In the genomic region with DNA sequence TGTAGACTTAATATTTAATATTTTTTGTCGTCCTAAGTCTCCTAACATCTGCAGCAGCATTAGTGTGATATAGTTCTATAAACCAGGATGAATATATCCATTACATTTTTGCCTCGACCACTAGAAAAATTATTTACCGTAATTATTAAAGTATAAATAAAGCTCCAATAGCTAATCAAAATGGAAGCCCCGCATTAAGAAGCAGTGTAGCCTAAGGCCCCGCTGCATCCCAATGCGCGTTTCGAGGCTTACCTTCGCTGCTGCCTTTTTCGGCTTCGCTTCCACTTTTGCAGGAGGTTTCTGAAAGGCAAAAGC, we compare ENCODE assay signal across 8 cellular contexts. TPM values are rescaled to one million over a fixed set of nuclear protein-coding genes. Genes with fewer than 3 reads are reported as not detected.
DNase-seq lines count a peak whose midpoint lies in the region; ATAC-seq and TF ChIP-seq lines count a peak whose summit lies in the region.

No MANE protein-coding gene starts in this region.

- peaks cover 35% of the 10 kb centered on the region for H3K36me3 Mint-ChIP-seq in HFFc6 (ENCODE audit: low read depth)
- H3K36me3 Mint-ChIP-seq in activated CD8-positive, alpha-beta T cell treated with anti-CD3 and anti-CD28 coated beads, Interleukin-2, amount 10 ng/mL, durations not matched to agents 7 days and 5 days (ENCODE audit: low read depth) = peaks cover 45% of the 10 kb centered on the region

- no peaks in the 10 kb centered on the region for H3K27me3 ChIP-seq in BE2C
- H3K27me3 ChIP-seq in iPS DF 6.9 (ENCODE audit: control insufficient read depth, insufficient read depth, low read length) = no peaks in the 10 kb centered on the region
- H3K27me3 ChIP-seq in stomach smooth muscle (ENCODE audit: control insufficient read depth in 1 of 2, insufficient read depth in 2 of 2, low read length in 2 of 2) = no peaks in the 10 kb centered on the region

- POLR2A ChIA-PET in activated CD8-positive, alpha-beta T cell treated with anti-CD3 and anti-CD28 coated beads, Interleukin-2, amount 10 ng/mL, durations not matched to agents 7 days and 5 days (lab: Charles Lee) = interaction anchor here (0.8 to 4.8 kb wide), 8 partner anchors 9 to 164 kb away, joined by 3 to 77 read pairs (median 6); a partner anchor contains a TSS

- H3K36me3 ChIP-seq in BE2C = peaks cover 51% of the 10 kb centered on the region
- H3K36me3 ChIP-seq in iPS DF 6.9 (ENCODE audit: control insufficient read depth, insufficient read depth, low read length) = peaks cover 12% of the 10 kb centered on the region; the same call in 1 of the 2 replicates
- H3K36me3 ChIP-seq in stomach smooth muscle (ENCODE audit: control insufficient read depth in 2 of 2, insufficient read depth in 2 of 2, low read length in 2 of 2) = peaks cover 3 to 8% of the 10 kb centered on the region in 2 donors

- no peaks in the 10 kb centered on the region for H3K9me3 ChIP-seq in BE2C
- H3K9me3 ChIP-seq in iPS DF 6.9 (ENCODE audit: control insufficient read depth, insufficient read depth, low read length) = no peaks in the 10 kb centered on the region
- no peaks in the 10 kb centered on the region for H3K9me3 ChIP-seq in stomach smooth muscle (ENCODE audit: control insufficient read depth in 2 of 2, low read length in 2 of 2)

- H3K9ac ChIP-seq in stomach smooth muscle (ENCODE audit: low read length in 2 of 2) = peak overlapping the region; percentile 77 to 92

- H3K27me3 Mint-ChIP-seq in HFFc6 (ENCODE audit: insufficient read depth) = peaks cover 7% of the 10 kb centered on the region
- H3K27me3 Mint-ChIP-seq in activated CD8-positive, alpha-beta T cell treated with anti-CD3 and anti-CD28 coated beads, Interleukin-2, amount 10 ng/mL, durations not matched to agents 7 days and 5 days (ENCODE audit: low read depth) = peaks cover 4% of the 10 kb centered on the region

- peak overlapping the region; percentile 86 for H3K27ac Mint-ChIP-seq in HFFc6
- peak overlapping the region; percentile 91 for H3K27ac Mint-ChIP-seq in activated CD8-positive, alpha-beta T cell treated with anti-CD3 and anti-CD28 coated beads, Interleukin-2, amount 10 ng/mL, durations not matched to agents 7 days and 5 days

- H3K27ac ChIP-seq in iPS DF 6.9 (ENCODE audit: low read length) (no peak overlapping the region), stomach smooth muscle (ENCODE audit: low read length) (peak overlapping the region; percentile 73)

- H3K9me3 Mint-ChIP-seq in HFFc6 = no peaks in the 10 kb centered on the region
- H3K9me3 Mint-ChIP-seq in activated CD8-positive, alpha-beta T cell treated with anti-CD3 and anti-CD28 coated beads, Interleukin-2, amount 10 ng/mL, durations not matched to agents 7 days and 5 days (ENCODE audit: insufficient read depth) = no peaks in the 10 kb centered on the region

- no CpG with 5 or more reads among the region's 11 CpGs for WGBS in iPS DF 6.9 (ENCODE audit: insufficient coverage, insufficient read length)

- peaks cover 34% of the 10 kb centered on the region for H3K4me1 Mint-ChIP-seq in HFFc6 (ENCODE audit: low read depth)
- peaks cover 39% of the 10 kb centered on the region for H3K4me1 Mint-ChIP-seq in activated CD8-positive, alpha-beta T cell treated with anti-CD3 and anti-CD28 coated beads, Interleukin-2, amount 10 ng/mL, durations not matched to agents 7 days and 5 days (ENCODE audit: low read depth)

- H3K4me1 ChIP-seq in BE2C = no peaks in the 10 kb centered on the region; the same call in 1 of the 2 replicates
- no peaks in the 10 kb centered on the region for H3K4me1 ChIP-seq in iPS DF 6.9 (ENCODE audit: control insufficient read depth, insufficient read depth, low read length)
- H3K4me1 ChIP-seq in stomach smooth muscle (ENCODE audit: control insufficient read depth, insufficient read depth, low read length) = peaks cover 11% of the 10 kb centered on the region

- no peak for DNase-seq in BE2C
- peak; percentile 5 for DNase-seq in HFFc6
- DNase-seq in activated CD8-positive, alpha-beta T cell treated with anti-CD3 and anti-CD28 coated beads, Interleukin-2, amount 10 ng/mL, durations not matched to agents 7 days and 5 days = no peak
- DNase-seq in iPS DF 6.9 (ENCODE audit: low read depth, low spot score) = no peak
- no peak for DNase-seq in middle frontal gyrus (ENCODE audit: extremely low spot score, low spot score)

- peak overlapping the region; percentile 94 for H3K4me3 Mint-ChIP-seq in HFFc6
- peak overlapping the region; percentile 89 for H3K4me3 Mint-ChIP-seq in activated CD8-positive, alpha-beta T cell treated with anti-CD3 and anti-CD28 coated beads, Interleukin-2, amount 10 ng/mL, durations not matched to agents 7 days and 5 days

- peak; percentile 1 for ATAC-seq in activated CD8-positive, alpha-beta T cell treated with anti-CD3 and anti-CD28 coated beads, Interleukin-2, amount 10 ng/mL, durations not matched to agents 7 days and 5 days
- ATAC-seq in GM21619 (IDR thresholded peaks at IDR 0.05; ENCODE audit: unreplicated experiment) (no peak), HG03342 (IDR thresholded peaks at IDR 0.05; ENCODE audit: unreplicated experiment) (no peak)

- TF ChIP-seq CTCF in BE2C (IDR thresholded peaks at IDR 0.05; ENCODE audit: low read depth, low read length) (no peak), HFFc6 (IDR thresholded peaks at IDR 0.05) (no peak)

- H3K4me3 ChIP-seq in BE2C (ENCODE audit: low read depth, low read length) (peak overlapping the region; percentile 97), iPS DF 6.9 (ENCODE audit: low read length) (peak overlapping the region; percentile 54; the same call in 1 of the 2 replicates), stomach smooth muscle (ENCODE audit: low read length in 2 of 2) (peak overlapping the region; percentile 75 to 84)

- CTCF ChIA-PET in activated CD8-positive, alpha-beta T cell treated with anti-CD3 and anti-CD28 coated beads, Interleukin-2, amount 10 ng/mL, durations not matched to agents 7 days and 5 days (lab: Charles Lee) = interaction anchor here (1.0 to 3.5 kb wide), 4 partner anchors 9 to 93 kb away, joined by 4 to 20 read pairs (median 4); no protein-coding TSS in a partner anchor

RNA-seq across cellular contexts. Expression of a gene that starts 0.9 kb away (rescaled TPM):
- 281 TPM for polyA plus RNA-seq in BE2C (2012; ENCODE audit: insufficient read depth, insufficient read length, low read depth)
- total RNA-seq in HFFc6 (2021; fragmentation: NEBNext Ultra II Directional; extraction: Animal tissue kit (Norgen Biotek cat#: 25700)) = 100 to 1,000 TPM; 177 to 229 (median 202) TPM
- total RNA-seq in activated CD8-positive, alpha-beta T cell treated with anti-CD3 and anti-CD28 coated beads, Interleukin-2, amount 10 ng/mL, durations not matched to agents 7 days and 5 days = 100 to 1,000 TPM; 380 to 409 TPM

RNA-seq across cellular contexts. Expression of a gene that starts 34.6 kb away (rescaled TPM):
- 15.8 TPM for polyA plus RNA-seq in BE2C (2012; ENCODE audit: insufficient read depth, insufficient read length, low read depth)
- 10 to 100 TPM; 15.0 to 17.7 (median 15.9) TPM for total RNA-seq in HFFc6 (2021; fragmentation: NEBNext Ultra II Directional; extraction: Animal tissue kit (Norgen Biotek cat#: 25700))
- total RNA-seq in activated CD8-positive, alpha-beta T cell treated with anti-CD3 and anti-CD28 coated beads, Interleukin-2, amount 10 ng/mL, durations not matched to agents 7 days and 5 days = 10 to 100 TPM; 31.9 to 36.0 TPM
